8 cellular contexts compared by ENCODE assay signal in genomic region chr15:76147906-76148553, GRCh38.
DNase-seq lines count a peak whose midpoint lies in the region; ATAC-seq and TF ChIP-seq lines count a peak whose summit lies in the region.

No MANE protein-coding gene starts in this region.

- H3K4me1 ChIP-seq in CD4-positive, CD25-positive, alpha-beta regulatory T cell (ENCODE audit: control insufficient read depth, insufficient read depth, low read length, poor library complexity, severe bottlenecking) = peaks cover 10% of the 10 kb centered on the region
- H3K4me1 ChIP-seq in HAP-1 (peaks cover 10% of the 10 kb centered on the region), gastrocnemius medialis (peaks cover 16 to 18% of the 10 kb centered on the region in 2 donors)

- ATAC-seq in CD4-positive, CD25-positive, alpha-beta regulatory T cell (ENCODE audit: low read depth in 2 of 2) = peak; percentile 62 to 69
- ATAC-seq in gastrocnemius medialis (peak in 1 of 2 donors; percentile 42), GM18520 (IDR thresholded peaks at IDR 0.05; ENCODE audit: unreplicated experiment) (no peak), HG02870 (IDR thresholded peaks at IDR 0.05; ENCODE audit: unreplicated experiment) (no peak)

- peak; percentile 26 to 52 (median 50) for DNase-seq in CD4-positive, CD25-positive, alpha-beta regulatory T cell
- DNase-seq in HAP-1 (ENCODE audit: low spot score in 2 of 2) (peak; percentile 72 to 94), RWPE1 (ENCODE audit: low spot score) (peak; percentile 89), cardiac septum (ENCODE audit: low spot score) (peak; percentile 78), gastrocnemius medialis (peak in 1 of 2 donors; percentile 59)
- peak; percentile 46 for DNase-seq in activated gamma-delta T cell treated with anti-CD3 and anti-CD28 coated beads, Interleukin-2, amount 50 U/mL, for 16 hours (ENCODE audit: low read depth)

- TF ChIP-seq CTCF in RWPE1 (conservative IDR thresholded peaks at IDR 0.05; ENCODE audit: low read depth) = peak; percentile 99
- TF ChIP-seq CTCF in gastrocnemius medialis (IDR thresholded peaks at IDR 0.05 in 4 of 5, conservative IDR thresholded peaks at IDR 0.05 in 1 of 5) = peak; percentile 86 to 98 (median 93)

- H3K9me3 ChIP-seq in CD4-positive, CD25-positive, alpha-beta regulatory T cell (ENCODE audit: control insufficient read depth in 2 of 2, low read length in 2 of 2) = no peaks in the 10 kb centered on the region
- no peaks in the 10 kb centered on the region for H3K9me3 ChIP-seq in HAP-1
- H3K9me3 ChIP-seq in gastrocnemius medialis = no peaks in the 10 kb centered on the region

- peaks cover 38% of the 10 kb centered on the region for H3K27me3 Mint-ChIP-seq in CD4-positive, CD25-positive, alpha-beta regulatory T cell

- peak overlapping the region in 1 of 4 donors; percentile 53 for H3K4me3 Mint-ChIP-seq in CD4-positive, CD25-positive, alpha-beta regulatory T cell

- no peak overlapping the region for H3K4me3 ChIP-seq in CD4-positive, CD25-positive, alpha-beta regulatory T cell (ENCODE audit: low read depth, low read length)
- H3K4me3 ChIP-seq in HAP-1 (no peak overlapping the region), gastrocnemius medialis (peak overlapping the region in 1 of 4 donors; percentile 20)

- no peak for TF ChIP-seq POLR2A in gastrocnemius medialis (IDR thresholded peaks at IDR 0.05)

- no peaks in the 10 kb centered on the region for H3K36me3 Mint-ChIP-seq in CD4-positive, CD25-positive, alpha-beta regulatory T cell

- H3K27ac ChIP-seq in CD4-positive, CD25-positive, alpha-beta regulatory T cell (ENCODE audit: insufficient read depth, low read length, poor library complexity, severe bottlenecking) = no peak overlapping the region
- no peak overlapping the region for H3K27ac ChIP-seq in RWPE1
- no peak overlapping the region for H3K27ac ChIP-seq in gastrocnemius medialis

- H3K27ac Mint-ChIP-seq in CD4-positive, CD25-positive, alpha-beta regulatory T cell = peak overlapping the region in 1 of 3 donors; percentile 74

- CTCF ChIA-PET in RWPE1 (lab: Yijun Ruan, JAX) = interaction anchor here (0.6 to 1.3 kb wide), 8 partner anchors 15 to 768 kb away, joined by 3 to 7 read pairs (median 4); no protein-coding TSS in a partner anchor

- POLR2A ChIA-PET in RWPE1 (lab: Yijun Ruan, JAX; ENCODE audit: low non-redundant PET) = no interaction called here

- H3K4me1 Mint-ChIP-seq in CD4-positive, CD25-positive, alpha-beta regulatory T cell = peaks cover 0 to 15% (median 7%) of the 10 kb centered on the region in 4 donors

- in situ Hi-C loops in HAP-1 (cut with MboI; ENCODE audit: low sequenced_read_pairs) (loop anchor here (10.0 kb wide), 1 partner anchor 333 kb away; no protein-coding TSS in a partner anchor), gastrocnemius medialis (cut with MboI; ENCODE audit: low sequenced_read_pairs in 4 of 4) (no loop called here)

- peaks cover 14% of the 10 kb centered on the region for H3K27me3 ChIP-seq in CD4-positive, CD25-positive, alpha-beta regulatory T cell (ENCODE audit: control insufficient read depth, insufficient read depth, low read length)
- H3K27me3 ChIP-seq in HAP-1 (ENCODE audit: low read depth) = peaks cover 21% of the 10 kb centered on the region
- no peaks in the 10 kb centered on the region for H3K27me3 ChIP-seq in gastrocnemius medialis

- no peaks in the 10 kb centered on the region for H3K9me3 Mint-ChIP-seq in CD4-positive, CD25-positive, alpha-beta regulatory T cell

- intact Hi-C loops in cardiac septum (cut with DNase I) = loop anchor here (10.0 kb wide), 1 partner anchor 333 kb away; no protein-coding TSS in a partner anchor
- intact Hi-C loops in gastrocnemius medialis (cut with DNase I; ENCODE audit: low total_unique reads) = loop anchor here (2.0 kb wide), 1 partner anchor 49 kb away; no protein-coding TSS in a partner anchor

- H3K36me3 ChIP-seq in CD4-positive, CD25-positive, alpha-beta regulatory T cell (ENCODE audit: control insufficient read depth, insufficient read depth, low read length) = no peaks in the 10 kb centered on the region
- H3K36me3 ChIP-seq in HAP-1 (replicated peaks) (no peaks in the 10 kb centered on the region), gastrocnemius medialis (no peaks in the 10 kb centered on the region)

Comparison
In these comparisons a context has a peak if more than half of its experiments do, and no peak if none do; other contexts are left out.
1. ATAC-seq: peak in CD4-positive, CD25-positive, alpha-beta regulatory T cell (2 of 2); none in GM18520 (single experiment) and HG02870 (single experiment).